In the genomic region with DNA sequence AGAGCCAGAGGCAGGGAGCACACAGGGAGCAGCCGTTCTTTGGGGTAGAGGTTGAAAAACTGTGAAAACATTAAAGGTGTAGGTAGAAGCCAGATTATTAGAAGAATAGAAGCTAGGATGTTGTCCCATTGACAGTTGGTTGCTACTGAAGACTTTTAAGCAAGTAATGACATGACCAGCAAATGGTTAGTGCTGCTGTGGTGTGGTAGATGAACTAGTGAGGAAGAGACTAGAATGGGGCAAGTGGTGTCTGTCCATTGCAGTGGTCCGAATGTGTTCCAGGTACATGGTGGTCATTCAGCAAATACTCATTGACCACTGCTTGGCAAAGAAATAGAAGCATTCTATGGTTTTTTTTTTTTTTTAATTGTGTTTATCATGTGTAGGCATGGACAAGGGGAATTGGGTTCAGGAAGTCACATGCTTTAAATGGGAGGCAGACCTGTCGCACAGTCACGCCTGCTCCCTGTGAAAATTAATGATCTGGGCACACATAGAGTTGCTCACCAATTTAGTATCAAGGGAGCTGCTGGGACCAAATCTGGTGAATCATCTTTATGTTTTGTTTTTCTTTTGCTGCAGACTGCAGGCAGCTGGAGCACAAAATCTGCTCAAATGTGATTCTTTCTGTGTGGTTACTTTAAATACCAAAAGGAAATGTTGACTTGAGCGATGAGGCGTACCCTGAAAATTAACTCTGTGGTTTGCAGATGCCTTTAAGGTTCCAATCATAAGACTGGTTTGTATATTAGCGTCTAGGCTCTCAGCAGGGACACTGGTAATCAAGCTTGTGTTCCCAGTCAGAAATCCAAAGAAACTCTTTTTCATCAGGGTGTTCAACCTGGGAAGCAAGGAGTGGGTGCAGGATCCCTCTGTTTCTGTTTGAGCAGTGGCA, we compare ENCODE assay signal across 1 cellular context.
TF ChIP-seq lines count a peak whose summit lies in the region.

No MANE protein-coding gene starts in this region.

TF ChIP-seq in HEK293, 187 proteins besides CTCF, POLR2A, EP300 and RAD21 (continued from another document and continues in another):
- TF ChIP-seq, protein P1, sequence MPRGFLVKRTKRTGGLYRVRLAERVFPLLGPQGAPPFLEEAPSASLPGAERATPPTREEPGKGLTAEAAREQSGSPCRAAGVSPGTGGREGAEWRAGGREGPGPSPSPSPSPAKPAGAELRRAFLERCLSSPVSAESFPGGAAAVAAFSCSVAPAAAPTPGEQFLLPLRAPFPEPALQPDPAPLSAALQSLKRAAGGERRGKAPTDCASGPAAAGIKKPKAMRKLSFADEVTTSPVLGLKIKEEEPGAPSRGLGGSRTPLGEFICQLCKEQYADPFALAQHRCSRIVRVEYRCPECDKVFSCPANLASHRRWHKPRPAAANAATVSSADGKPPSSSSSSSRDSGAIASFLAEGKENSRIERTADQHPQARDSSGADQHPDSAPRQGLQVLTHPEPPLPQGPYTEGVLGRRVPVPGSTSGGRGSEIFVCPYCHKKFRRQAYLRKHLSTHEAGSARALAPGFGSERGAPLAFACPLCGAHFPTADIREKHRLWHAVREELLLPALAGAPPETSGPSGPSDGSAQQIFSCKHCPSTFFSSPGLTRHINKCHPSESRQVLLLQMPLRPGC (tag by site-specific recombination; IDR thresholded peaks at IDR 0.05): 0 out of 2 replicates have a peak, but pooled peaks have one; percentile 39
- no peak for TF ChIP-seq ZNF140 (tag by site-specific recombination; IDR thresholded peaks at IDR 0.05)
- TF ChIP-seq, protein P2, sequence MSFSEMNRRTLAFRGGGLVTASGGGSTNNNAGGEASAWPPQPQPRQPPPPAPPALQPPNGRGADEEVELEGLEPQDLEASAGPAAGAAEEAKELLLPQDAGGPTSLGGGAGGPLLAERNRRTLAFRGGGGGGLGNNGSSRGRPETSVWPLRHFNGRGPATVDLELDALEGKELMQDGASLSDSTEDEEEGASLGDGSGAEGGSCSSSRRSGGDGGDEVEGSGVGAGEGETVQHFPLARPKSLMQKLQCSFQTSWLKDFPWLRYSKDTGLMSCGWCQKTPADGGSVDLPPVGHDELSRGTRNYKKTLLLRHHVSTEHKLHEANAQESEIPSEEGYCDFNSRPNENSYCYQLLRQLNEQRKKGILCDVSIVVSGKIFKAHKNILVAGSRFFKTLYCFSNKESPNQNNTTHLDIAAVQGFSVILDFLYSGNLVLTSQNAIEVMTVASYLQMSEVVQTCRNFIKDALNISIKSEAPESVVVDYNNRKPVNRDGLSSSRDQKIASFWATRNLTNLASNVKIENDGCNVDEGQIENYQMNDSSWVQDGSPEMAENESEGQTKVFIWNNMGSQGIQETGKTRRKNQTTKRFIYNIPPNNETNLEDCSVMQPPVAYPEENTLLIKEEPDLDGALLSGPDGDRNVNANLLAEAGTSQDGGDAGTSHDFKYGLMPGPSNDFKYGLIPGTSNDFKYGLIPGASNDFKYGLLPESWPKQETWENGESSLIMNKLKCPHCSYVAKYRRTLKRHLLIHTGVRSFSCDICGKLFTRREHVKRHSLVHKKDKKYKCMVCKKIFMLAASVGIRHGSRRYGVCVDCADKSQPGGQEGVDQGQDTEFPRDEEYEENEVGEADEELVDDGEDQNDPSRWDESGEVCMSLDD (tag by site-specific recombination; IDR thresholded peaks at IDR 0.05): no peak
- TF ChIP-seq RBAK (tag by site-specific recombination; IDR thresholded peaks at IDR 0.05): no peak
- peak; percentile 57; the same call in 1 of the 2 replicates for TF ChIP-seq ZNF423 (tag by site-specific recombination; IDR thresholded peaks at IDR 0.05)
- TF ChIP-seq IKZF3 (tag by site-specific recombination; IDR thresholded peaks at IDR 0.05): no peak; the same call in 1 of the 2 replicates
- TF ChIP-seq ZNF248 (tag by site-specific recombination; IDR thresholded peaks at IDR 0.05): no peak
- peak; percentile 79 for TF ChIP-seq FEZF1 (tag by site-specific recombination; IDR thresholded peaks at IDR 0.05)
- TF ChIP-seq, protein P3, sequence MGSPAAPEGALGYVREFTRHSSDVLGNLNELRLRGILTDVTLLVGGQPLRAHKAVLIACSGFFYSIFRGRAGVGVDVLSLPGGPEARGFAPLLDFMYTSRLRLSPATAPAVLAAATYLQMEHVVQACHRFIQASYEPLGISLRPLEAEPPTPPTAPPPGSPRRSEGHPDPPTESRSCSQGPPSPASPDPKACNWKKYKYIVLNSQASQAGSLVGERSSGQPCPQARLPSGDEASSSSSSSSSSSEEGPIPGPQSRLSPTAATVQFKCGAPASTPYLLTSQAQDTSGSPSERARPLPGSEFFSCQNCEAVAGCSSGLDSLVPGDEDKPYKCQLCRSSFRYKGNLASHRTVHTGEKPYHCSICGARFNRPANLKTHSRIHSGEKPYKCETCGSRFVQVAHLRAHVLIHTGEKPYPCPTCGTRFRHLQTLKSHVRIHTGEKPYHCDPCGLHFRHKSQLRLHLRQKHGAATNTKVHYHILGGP (tag by site-specific recombination; IDR thresholded peaks at IDR 0.05): no peak
- TF ChIP-seq ZNF521 (tag by site-specific recombination; IDR thresholded peaks at IDR 0.05): no peak
- TF ChIP-seq ZNF768 (tag by site-specific recombination; IDR thresholded peaks at IDR 0.05): no peak
- peak; percentile 13; the same call in 1 of the 2 replicates for TF ChIP-seq ZNF184 (tag by site-specific recombination; IDR thresholded peaks at IDR 0.05)
- TF ChIP-seq ZNF510 (tag by site-specific recombination; IDR thresholded peaks at IDR 0.05; ENCODE audit: insufficient replicate concordance): no peak
- no peak for TF ChIP-seq ZNF571 (tag by site-specific recombination; IDR thresholded peaks at IDR 0.05)
- no peak for TF ChIP-seq ZNF214 (tag by site-specific recombination; IDR thresholded peaks at IDR 0.05; ENCODE audit: borderline replicate concordance)
- TF ChIP-seq BCL11B (tag by site-specific recombination; IDR thresholded peaks at IDR 0.05; ENCODE audit: low read depth): no peak
- no peak for TF ChIP-seq ZNF211 (tag by site-specific recombination; IDR thresholded peaks at IDR 0.05; ENCODE audit: low read depth)
- TF ChIP-seq ZNF791 (tag by site-specific recombination; IDR thresholded peaks at IDR 0.05): no peak
- TF ChIP-seq, protein P4, sequence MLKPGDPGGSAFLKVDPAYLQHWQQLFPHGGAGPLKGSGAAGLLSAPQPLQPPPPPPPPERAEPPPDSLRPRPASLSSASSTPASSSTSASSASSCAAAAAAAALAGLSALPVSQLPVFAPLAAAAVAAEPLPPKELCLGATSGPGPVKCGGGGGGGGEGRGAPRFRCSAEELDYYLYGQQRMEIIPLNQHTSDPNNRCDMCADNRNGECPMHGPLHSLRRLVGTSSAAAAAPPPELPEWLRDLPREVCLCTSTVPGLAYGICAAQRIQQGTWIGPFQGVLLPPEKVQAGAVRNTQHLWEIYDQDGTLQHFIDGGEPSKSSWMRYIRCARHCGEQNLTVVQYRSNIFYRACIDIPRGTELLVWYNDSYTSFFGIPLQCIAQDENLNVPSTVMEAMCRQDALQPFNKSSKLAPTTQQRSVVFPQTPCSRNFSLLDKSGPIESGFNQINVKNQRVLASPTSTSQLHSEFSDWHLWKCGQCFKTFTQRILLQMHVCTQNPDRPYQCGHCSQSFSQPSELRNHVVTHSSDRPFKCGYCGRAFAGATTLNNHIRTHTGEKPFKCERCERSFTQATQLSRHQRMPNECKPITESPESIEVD (tag by site-specific recombination; IDR thresholded peaks at IDR 0.05): peak; percentile 98
- TF ChIP-seq, protein P5, sequence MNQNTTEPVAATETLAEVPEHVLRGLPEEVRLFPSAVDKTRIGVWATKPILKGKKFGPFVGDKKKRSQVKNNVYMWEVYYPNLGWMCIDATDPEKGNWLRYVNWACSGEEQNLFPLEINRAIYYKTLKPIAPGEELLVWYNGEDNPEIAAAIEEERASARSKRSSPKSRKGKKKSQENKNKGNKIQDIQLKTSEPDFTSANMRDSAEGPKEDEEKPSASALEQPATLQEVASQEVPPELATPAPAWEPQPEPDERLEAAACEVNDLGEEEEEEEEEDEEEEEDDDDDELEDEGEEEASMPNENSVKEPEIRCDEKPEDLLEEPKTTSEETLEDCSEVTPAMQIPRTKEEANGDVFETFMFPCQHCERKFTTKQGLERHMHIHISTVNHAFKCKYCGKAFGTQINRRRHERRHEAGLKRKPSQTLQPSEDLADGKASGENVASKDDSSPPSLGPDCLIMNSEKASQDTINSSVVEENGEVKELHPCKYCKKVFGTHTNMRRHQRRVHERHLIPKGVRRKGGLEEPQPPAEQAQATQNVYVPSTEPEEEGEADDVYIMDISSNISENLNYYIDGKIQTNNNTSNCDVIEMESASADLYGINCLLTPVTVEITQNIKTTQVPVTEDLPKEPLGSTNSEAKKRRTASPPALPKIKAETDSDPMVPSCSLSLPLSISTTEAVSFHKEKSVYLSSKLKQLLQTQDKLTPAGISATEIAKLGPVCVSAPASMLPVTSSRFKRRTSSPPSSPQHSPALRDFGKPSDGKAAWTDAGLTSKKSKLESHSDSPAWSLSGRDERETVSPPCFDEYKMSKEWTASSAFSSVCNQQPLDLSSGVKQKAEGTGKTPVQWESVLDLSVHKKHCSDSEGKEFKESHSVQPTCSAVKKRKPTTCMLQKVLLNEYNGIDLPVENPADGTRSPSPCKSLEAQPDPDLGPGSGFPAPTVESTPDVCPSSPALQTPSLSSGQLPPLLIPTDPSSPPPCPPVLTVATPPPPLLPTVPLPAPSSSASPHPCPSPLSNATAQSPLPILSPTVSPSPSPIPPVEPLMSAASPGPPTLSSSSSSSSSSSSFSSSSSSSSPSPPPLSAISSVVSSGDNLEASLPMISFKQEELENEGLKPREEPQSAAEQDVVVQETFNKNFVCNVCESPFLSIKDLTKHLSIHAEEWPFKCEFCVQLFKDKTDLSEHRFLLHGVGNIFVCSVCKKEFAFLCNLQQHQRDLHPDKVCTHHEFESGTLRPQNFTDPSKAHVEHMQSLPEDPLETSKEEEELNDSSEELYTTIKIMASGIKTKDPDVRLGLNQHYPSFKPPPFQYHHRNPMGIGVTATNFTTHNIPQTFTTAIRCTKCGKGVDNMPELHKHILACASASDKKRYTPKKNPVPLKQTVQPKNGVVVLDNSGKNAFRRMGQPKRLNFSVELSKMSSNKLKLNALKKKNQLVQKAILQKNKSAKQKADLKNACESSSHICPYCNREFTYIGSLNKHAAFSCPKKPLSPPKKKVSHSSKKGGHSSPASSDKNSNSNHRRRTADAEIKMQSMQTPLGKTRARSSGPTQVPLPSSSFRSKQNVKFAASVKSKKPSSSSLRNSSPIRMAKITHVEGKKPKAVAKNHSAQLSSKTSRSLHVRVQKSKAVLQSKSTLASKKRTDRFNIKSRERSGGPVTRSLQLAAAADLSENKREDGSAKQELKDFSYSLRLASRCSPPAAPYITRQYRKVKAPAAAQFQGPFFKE (tag by site-specific recombination; IDR thresholded peaks at IDR 0.05; ENCODE audit: borderline replicate concordance): no peak
- TF ChIP-seq, protein P6, sequence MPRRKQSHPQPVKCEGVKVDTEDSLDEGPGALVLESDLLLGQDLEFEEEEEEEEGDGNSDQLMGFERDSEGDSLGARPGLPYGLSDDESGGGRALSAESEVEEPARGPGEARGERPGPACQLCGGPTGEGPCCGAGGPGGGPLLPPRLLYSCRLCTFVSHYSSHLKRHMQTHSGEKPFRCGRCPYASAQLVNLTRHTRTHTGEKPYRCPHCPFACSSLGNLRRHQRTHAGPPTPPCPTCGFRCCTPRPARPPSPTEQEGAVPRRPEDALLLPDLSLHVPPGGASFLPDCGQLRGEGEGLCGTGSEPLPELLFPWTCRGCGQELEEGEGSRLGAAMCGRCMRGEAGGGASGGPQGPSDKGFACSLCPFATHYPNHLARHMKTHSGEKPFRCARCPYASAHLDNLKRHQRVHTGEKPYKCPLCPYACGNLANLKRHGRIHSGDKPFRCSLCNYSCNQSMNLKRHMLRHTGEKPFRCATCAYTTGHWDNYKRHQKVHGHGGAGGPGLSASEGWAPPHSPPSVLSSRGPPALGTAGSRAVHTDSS (tag by site-specific recombination; IDR thresholded peaks at IDR 0.05): no peak
- no peak for TF ChIP-seq ZNF292 (tag by site-specific recombination; IDR thresholded peaks at IDR 0.05; ENCODE audit: borderline replicate concordance, low read depth)
- no peak for TF ChIP-seq ZNF404 (tag by site-specific recombination; IDR thresholded peaks at IDR 0.05)
- TF ChIP-seq ZNF585B (tag by site-specific recombination; IDR thresholded peaks at IDR 0.05): no peak
- no peak for TF ChIP-seq ZNF2 (tag by site-specific recombination; IDR thresholded peaks at IDR 0.05)
- no peak for TF ChIP-seq ZNF707 (tag by site-specific recombination; IDR thresholded peaks at IDR 0.05)
- TF ChIP-seq ZNF843 (tag by site-specific recombination; IDR thresholded peaks at IDR 0.05): peak; percentile 85; the same call in 1 of the 2 replicates
- TF ChIP-seq, protein P7, sequence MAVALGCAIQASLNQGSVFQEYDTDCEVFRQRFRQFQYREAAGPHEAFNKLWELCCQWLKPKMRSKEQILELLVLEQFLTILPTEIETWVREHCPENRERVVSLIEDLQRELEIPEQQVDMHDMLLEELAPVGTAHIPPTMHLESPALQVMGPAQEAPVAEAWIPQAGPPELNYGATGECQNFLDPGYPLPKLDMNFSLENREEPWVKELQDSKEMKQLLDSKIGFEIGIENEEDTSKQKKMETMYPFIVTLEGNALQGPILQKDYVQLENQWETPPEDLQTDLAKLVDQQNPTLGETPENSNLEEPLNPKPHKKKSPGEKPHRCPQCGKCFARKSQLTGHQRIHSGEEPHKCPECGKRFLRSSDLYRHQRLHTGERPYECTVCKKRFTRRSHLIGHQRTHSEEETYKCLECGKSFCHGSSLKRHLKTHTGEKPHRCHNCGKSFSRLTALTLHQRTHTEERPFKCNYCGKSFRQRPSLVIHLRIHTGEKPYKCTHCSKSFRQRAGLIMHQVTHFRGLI (tag by site-specific recombination; IDR thresholded peaks at IDR 0.05): peak; percentile 20; the same call in 1 of the 2 replicates
- no peak for TF ChIP-seq ZNF19 (tag by site-specific recombination; IDR thresholded peaks at IDR 0.05; ENCODE audit: low read depth)
- TF ChIP-seq ZNF37A (tag by site-specific recombination; IDR thresholded peaks at IDR 0.05): no peak
- TF ChIP-seq, protein P8, sequence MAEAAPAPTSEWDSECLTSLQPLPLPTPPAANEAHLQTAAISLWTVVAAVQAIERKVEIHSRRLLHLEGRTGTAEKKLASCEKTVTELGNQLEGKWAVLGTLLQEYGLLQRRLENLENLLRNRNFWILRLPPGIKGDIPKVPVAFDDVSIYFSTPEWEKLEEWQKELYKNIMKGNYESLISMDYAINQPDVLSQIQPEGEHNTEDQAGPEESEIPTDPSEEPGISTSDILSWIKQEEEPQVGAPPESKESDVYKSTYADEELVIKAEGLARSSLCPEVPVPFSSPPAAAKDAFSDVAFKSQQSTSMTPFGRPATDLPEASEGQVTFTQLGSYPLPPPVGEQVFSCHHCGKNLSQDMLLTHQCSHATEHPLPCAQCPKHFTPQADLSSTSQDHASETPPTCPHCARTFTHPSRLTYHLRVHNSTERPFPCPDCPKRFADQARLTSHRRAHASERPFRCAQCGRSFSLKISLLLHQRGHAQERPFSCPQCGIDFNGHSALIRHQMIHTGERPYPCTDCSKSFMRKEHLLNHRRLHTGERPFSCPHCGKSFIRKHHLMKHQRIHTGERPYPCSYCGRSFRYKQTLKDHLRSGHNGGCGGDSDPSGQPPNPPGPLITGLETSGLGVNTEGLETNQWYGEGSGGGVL (tag by site-specific recombination; IDR thresholded peaks at IDR 0.05): peak; percentile 40; the same call in 1 of the 2 replicates
- TF ChIP-seq ZNF239 (tag by site-specific recombination; IDR thresholded peaks at IDR 0.05): no peak
- no peak for TF ChIP-seq ZNF555 (tag by site-specific recombination; conservative IDR thresholded peaks at IDR 0.05)
- TF ChIP-seq EGR2 (tag by site-specific recombination; IDR thresholded peaks at IDR 0.05; ENCODE audit: low read depth): no peak
